ENCODE assay signal across 8 cellular contexts in the genomic region with DNA sequence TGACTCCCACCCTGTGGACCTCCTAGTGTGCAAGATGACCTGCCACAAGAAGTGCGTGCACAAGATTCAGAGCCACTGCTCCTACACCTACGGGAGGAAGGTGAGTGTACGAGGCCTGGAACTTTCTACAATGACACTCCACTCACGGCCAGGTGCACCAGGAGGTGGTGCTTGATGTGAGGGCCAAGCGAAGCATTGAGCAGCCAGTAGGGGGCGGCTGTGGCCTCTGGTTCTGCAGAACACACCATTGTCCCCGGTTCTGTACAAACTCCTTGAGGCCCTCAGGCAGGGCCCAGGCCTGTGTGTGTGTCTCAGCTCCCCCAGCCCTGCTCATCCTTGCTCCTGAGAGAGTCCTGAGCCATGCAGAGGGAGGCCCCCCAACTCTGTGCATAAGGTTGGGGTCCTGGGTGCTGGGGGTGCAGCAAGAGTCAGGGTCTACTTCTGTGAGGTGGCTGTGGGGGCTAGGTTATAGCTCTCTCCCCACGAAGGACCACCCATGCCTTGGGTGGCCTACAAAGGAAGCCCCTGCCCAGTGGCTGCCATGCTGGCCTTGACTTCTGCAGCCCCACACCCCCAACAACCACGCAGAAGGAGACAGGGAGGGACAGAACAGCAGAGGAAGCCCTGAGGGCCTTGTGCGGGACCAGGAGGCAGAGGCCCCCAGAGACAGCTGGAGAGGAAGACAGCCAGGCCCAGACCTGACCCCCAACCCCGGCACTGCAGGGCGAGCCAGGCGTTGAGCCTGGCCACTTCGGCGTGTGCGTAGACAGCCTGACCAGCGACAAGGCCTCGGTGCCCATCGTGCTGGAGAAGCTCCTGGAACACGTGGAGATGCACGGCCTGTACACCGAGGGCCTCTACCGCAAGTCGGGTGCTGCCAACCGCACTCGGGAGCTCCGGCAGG. TPM values are rescaled to one million over a fixed set of nuclear protein-coding genes. Genes with fewer than 3 reads are reported as not detected.
DNase-seq lines count a peak whose midpoint lies in the region; ATAC-seq, FAIRE-seq and TF ChIP-seq lines count a peak whose summit lies in the region.

No MANE protein-coding gene starts in this region.

- dilution Hi-C loops in keratinocyte (cut with MboI; ENCODE audit: extremely low pct_ligation_motif_present, low sequenced_read_pairs) = no loop called here

- WGBS in body of pancreas, 2 donors = 37 to 70% methylated on average over 8 to 25 of the region's 27 CpGs

- ATAC-seq in CD4-positive, CD25-positive, alpha-beta regulatory T cell (ENCODE audit: low read depth in 2 of 2) = peak; percentile 57 to 73
- peak; percentile 81 for ATAC-seq in body of pancreas
- ATAC-seq in HG03025 (IDR thresholded peaks at IDR 0.05; ENCODE audit: low FRiP score, unreplicated experiment) = no peak
- ATAC-seq in GM19324 (IDR thresholded peaks at IDR 0.05; ENCODE audit: low FRiP score, unreplicated experiment) = no peak

- peak overlapping the region in 1 of 3 donors; percentile 42 for H3K27ac Mint-ChIP-seq in CD4-positive, CD25-positive, alpha-beta regulatory T cell
- H3K27ac Mint-ChIP-seq in T-helper 2 cell treated with Interferon-gamma antibody and Interleukin-4, amounts not matched to agents 5 μg/mL and 100 μg/mL, for 36 hours = no peak overlapping the region

- no peak overlapping the region for H3K27ac ChIP-seq in CD4-positive, CD25-positive, alpha-beta regulatory T cell (ENCODE audit: insufficient read depth, low read length, poor library complexity, severe bottlenecking)
- H3K27ac ChIP-seq in body of pancreas (no peak overlapping the region), keratinocyte (ENCODE audit: control insufficient read depth, insufficient read depth, low read length) (no peak overlapping the region)

- no peaks in the 10 kb centered on the region for H3K27me3 ChIP-seq in CD4-positive, CD25-positive, alpha-beta regulatory T cell (ENCODE audit: control insufficient read depth, insufficient read depth, low read length)
- H3K27me3 ChIP-seq in body of pancreas (no peaks in the 10 kb centered on the region), keratinocyte (ENCODE audit: control insufficient read depth, extremely low read depth, insufficient read depth, low read length) (no peaks in the 10 kb centered on the region)

- no peak overlapping the region for H3K4me3 ChIP-seq in CD4-positive, CD25-positive, alpha-beta regulatory T cell (ENCODE audit: low read depth, low read length)
- H3K4me3 ChIP-seq in body of pancreas = no peak overlapping the region
- H3K4me3 ChIP-seq in keratinocyte (ENCODE audit: control insufficient read depth in 2 of 3, extremely low read depth in 1 of 3, insufficient read depth in 2 of 3, low read depth in 1 of 3, low read length in 3 of 3) = no peak overlapping the region

- peaks cover 34% of the 10 kb centered on the region for H3K36me3 Mint-ChIP-seq in CD4-positive, CD25-positive, alpha-beta regulatory T cell
- H3K36me3 Mint-ChIP-seq in T-helper 2 cell treated with Interferon-gamma antibody and Interleukin-4, amounts not matched to agents 5 μg/mL and 100 μg/mL, for 36 hours (ENCODE audit: low read depth) = peaks cover 64% of the 10 kb centered on the region

- no peak overlapping the region for H3K9ac ChIP-seq in keratinocyte (ENCODE audit: control insufficient read depth, extremely low read depth, insufficient read depth, low read length)

- H3K9me1 ChIP-seq in keratinocyte (ENCODE audit: control insufficient read depth, extremely low read depth, insufficient read depth, low read length) = no peaks in the 10 kb centered on the region

- intact Hi-C loops in body of pancreas (cut with DNase I) = no loop called here

- no peaks in the 10 kb centered on the region for H3K9me3 ChIP-seq in CD4-positive, CD25-positive, alpha-beta regulatory T cell (ENCODE audit: control insufficient read depth in 2 of 2, low read length in 2 of 2)
- H3K9me3 ChIP-seq in body of pancreas = no peaks in the 10 kb centered on the region
- H3K9me3 ChIP-seq in keratinocyte (ENCODE audit: control insufficient read depth, low read depth, low read length) = no peaks in the 10 kb centered on the region

- H3K4me1 Mint-ChIP-seq in CD4-positive, CD25-positive, alpha-beta regulatory T cell = peaks cover 0 to 2% (median under 1%) of the 10 kb centered on the region in 4 donors
- peaks cover 10% of the 10 kb centered on the region for H3K4me1 Mint-ChIP-seq in T-helper 2 cell treated with Interferon-gamma antibody and Interleukin-4, amounts not matched to agents 5 μg/mL and 100 μg/mL, for 36 hours (ENCODE audit: low read depth)

- H2AFZ ChIP-seq in keratinocyte (ENCODE audit: control insufficient read depth, low read length) = no peak overlapping the region

- no peaks in the 10 kb centered on the region for H3K27me3 Mint-ChIP-seq in CD4-positive, CD25-positive, alpha-beta regulatory T cell
- no peaks in the 10 kb centered on the region for H3K27me3 Mint-ChIP-seq in T-helper 2 cell treated with Interferon-gamma antibody and Interleukin-4, amounts not matched to agents 5 μg/mL and 100 μg/mL, for 36 hours (ENCODE audit: low read depth)

- no peak for FAIRE-seq in keratinocyte (lab: Jason Lieb, UNC)

- H3K4me2 ChIP-seq in keratinocyte (ENCODE audit: control insufficient read depth, extremely low read depth, insufficient read depth, low read depth, low read length) = no peak overlapping the region

- peak; percentile 30 to 73 (median 60) for DNase-seq in CD4-positive, CD25-positive, alpha-beta regulatory T cell
- peak; percentile 42 for DNase-seq in HPDE6-E6E7 (ENCODE audit: extremely low spot score)
- DNase-seq in T-helper 2 cell treated with Interferon-gamma antibody and Interleukin-4, amounts not matched to agents 5 μg/mL and 100 μg/mL, for 36 hours (ENCODE audit: low spot score) = peak; percentile 28
- peak; percentile 78 to 89 (median 82) for DNase-seq in body of pancreas
- no peak for DNase-seq in keratinocyte (ENCODE audit: low read depth, low spot score)
- DNase-seq in stimulated activated CD4-positive, alpha-beta T cell treated with anti-CD3 and anti-CD28 coated beads, Interleukin-4, amount 100 ng/mL, for 1 hour = peak; percentile 65

- H4K20me1 ChIP-seq in keratinocyte (ENCODE audit: control insufficient read depth, extremely low read depth, insufficient read depth, low read length) = no peaks in the 10 kb centered on the region

- TF ChIP-seq POLR2A in body of pancreas (IDR thresholded peaks at IDR 0.05) = no peak

- peak; percentile 51 to 91 (median 80) for TF ChIP-seq CTCF in body of pancreas (IDR thresholded peaks at IDR 0.05)
- TF ChIP-seq CTCF in keratinocyte (optimal IDR thresholded peaks at IDR 0.05 in 1 of 3, IDR thresholded peaks at IDR 0.05 in 1 of 3, conservative IDR thresholded peaks at IDR 0.05 in 1 of 3; ENCODE audit: extremely low read depth in 1 of 3, insufficient read depth in 2 of 3, low read length in 3 of 3) = peak; percentile 76 to 87 (median 85)

- H3K4me3 Mint-ChIP-seq in CD4-positive, CD25-positive, alpha-beta regulatory T cell = peak overlapping the region in 1 of 4 donors; percentile 26
- H3K4me3 Mint-ChIP-seq in T-helper 2 cell treated with Interferon-gamma antibody and Interleukin-4, amounts not matched to agents 5 μg/mL and 100 μg/mL, for 36 hours = no peak overlapping the region

- H3K4me1 ChIP-seq in CD4-positive, CD25-positive, alpha-beta regulatory T cell (ENCODE audit: control insufficient read depth, insufficient read depth, low read length, poor library complexity, severe bottlenecking) = no peaks in the 10 kb centered on the region
- H3K4me1 ChIP-seq in body of pancreas (no peaks in the 10 kb centered on the region), keratinocyte (ENCODE audit: control insufficient read depth, extremely low read depth, insufficient read depth, low read length) (no peaks in the 10 kb centered on the region)

- no peaks in the 10 kb centered on the region for H3K9me3 Mint-ChIP-seq in CD4-positive, CD25-positive, alpha-beta regulatory T cell
- H3K9me3 Mint-ChIP-seq in T-helper 2 cell treated with Interferon-gamma antibody and Interleukin-4, amounts not matched to agents 5 μg/mL and 100 μg/mL, for 36 hours = no peaks in the 10 kb centered on the region

- no peaks in the 10 kb centered on the region for H3K79me2 ChIP-seq in keratinocyte (ENCODE audit: control insufficient read depth, insufficient read depth, low read length)

- H3K36me3 ChIP-seq in CD4-positive, CD25-positive, alpha-beta regulatory T cell (ENCODE audit: control insufficient read depth, insufficient read depth, low read length) = peaks cover 51% of the 10 kb centered on the region
- H3K36me3 ChIP-seq in body of pancreas (replicated peaks in 1 of 2; ENCODE audit: insufficient read depth in 1 of 2, low read depth in 2 of 2) = peaks cover 0 to 21% of the 10 kb centered on the region in 2 donors
- peaks cover 27 to 35% of the 10 kb centered on the region in 2 experiments for H3K36me3 ChIP-seq in keratinocyte (ENCODE audit: control insufficient read depth in 2 of 2, extremely low read depth in 1 of 2, insufficient read depth in 2 of 2, low read length in 2 of 2)

RNA-seq across cellular contexts. Expression of gene USE1, which starts 9.7 kb away (rescaled TPM):
- 27.1 TPM for total RNA-seq in CD4-positive, CD25-positive, alpha-beta regulatory T cell
- polyA plus RNA-seq in CD4-positive, CD25-positive, alpha-beta regulatory T cell = 10 to 100 TPM; 43.9 to 53.7 (median 50.1) TPM
- total RNA-seq in body of pancreas = 10 to 100 TPM; 13.2 to 20.1 TPM
- polyA plus RNA-seq in keratinocyte = 18.0 to 24.1 TPM (median 20.7 TPM) in 3 replicates
- 21.7 TPM for polyA plus RNA-seq in keratinocyte (2011; ENCODE audit: low read depth)
- polyA plus RNA-seq in keratinocyte (2011; cell fraction: cytosol; rRNA removed) = 11.7 and 27.0 TPM in 2 replicates
- polyA plus RNA-seq in keratinocyte (2011; cell fraction: nucleus; rRNA removed) = 17.0 and 19.8 TPM in 2 replicates
- polyA plus RNA-seq in keratinocyte (2012; ENCODE audit: low replicate concordance) = 14.7 and 24.1 TPM in 2 replicates
- 4.1 to 7.6 TPM (median 7.2 TPM) in 3 replicates for polyA minus RNA-seq in keratinocyte
- 23.4 TPM for polyA minus RNA-seq in keratinocyte (2011; cell fraction: cytosol; rRNA and poly(A)+ RNA removed)
- polyA minus RNA-seq in keratinocyte (2011; cell fraction: nucleus; rRNA and poly(A)+ RNA removed) = 3.5 and 4.9 TPM in 2 replicates

RNA-seq across cellular contexts. Expression of gene OCEL1, which starts 20.5 kb away (rescaled TPM):
- total RNA-seq in CD4-positive, CD25-positive, alpha-beta regulatory T cell = 23.3 TPM
- 10 to 100 TPM; 34.0 to 51.0 (median 47.1) TPM for polyA plus RNA-seq in CD4-positive, CD25-positive, alpha-beta regulatory T cell
- 10 to 100 TPM; 27.4 to 27.8 TPM for total RNA-seq in body of pancreas
- 2.1 to 6.6 TPM (median 2.2 TPM) in 3 replicates for polyA plus RNA-seq in keratinocyte
- polyA plus RNA-seq in keratinocyte (2011; ENCODE audit: low read depth) = 3.2 TPM
- 3.5 and 7.4 TPM in 2 replicates for polyA plus RNA-seq in keratinocyte (2011; cell fraction: cytosol; rRNA removed)
- 5.7 and 9.2 TPM in 2 replicates for polyA plus RNA-seq in keratinocyte (2011; cell fraction: nucleus; rRNA removed)
- polyA plus RNA-seq in keratinocyte (2012; ENCODE audit: low replicate concordance) = 6.5 and 18.1 TPM in 2 replicates
- polyA minus RNA-seq in keratinocyte = 1.5 to 7.8 TPM (median 1.8 TPM) in 3 replicates
- polyA minus RNA-seq in keratinocyte (2011; cell fraction: cytosol; rRNA and poly(A)+ RNA removed) = 4.0 TPM
- 1.6 and 2.4 TPM in 2 replicates for polyA minus RNA-seq in keratinocyte (2011; cell fraction: nucleus; rRNA and poly(A)+ RNA removed)

RNA-seq across cellular contexts. Expression of gene NR2F6, which starts 40.2 kb away (rescaled TPM):
- total RNA-seq in CD4-positive, CD25-positive, alpha-beta regulatory T cell = 0.52 TPM
- polyA plus RNA-seq in CD4-positive, CD25-positive, alpha-beta regulatory T cell = 1 to 10 TPM in 2 of 4 donors, under 1 TPM in 2; 0.81 to 3.2 (median 1.5) TPM
- total RNA-seq in body of pancreas = 10 to 100 TPM; 67.6 to 83.3 TPM
- polyA plus RNA-seq in keratinocyte = 12.3 to 20.2 TPM (median 12.9 TPM) in 3 replicates
- 2.9 TPM for polyA plus RNA-seq in keratinocyte (2011; ENCODE audit: low read depth)
- 10.1 and 23.5 TPM in 2 replicates for polyA plus RNA-seq in keratinocyte (2011; cell fraction: cytosol; rRNA removed)
- 13.6 and 21.8 TPM in 2 replicates for polyA plus RNA-seq in keratinocyte (2011; cell fraction: nucleus; rRNA removed)
- 17.8 and 23.9 TPM in 2 replicates for polyA plus RNA-seq in keratinocyte (2012; ENCODE audit: low replicate concordance)
- 7.7 to 18.4 TPM (median 11.8 TPM) in 3 replicates for polyA minus RNA-seq in keratinocyte
- polyA minus RNA-seq in keratinocyte (2011; cell fraction: cytosol; rRNA and poly(A)+ RNA removed) = 51.4 TPM
- 14.8 and 20.2 TPM in 2 replicates for polyA minus RNA-seq in keratinocyte (2011; cell fraction: nucleus; rRNA and poly(A)+ RNA removed)

RNA-seq across cellular contexts. Expression of gene USHBP1, which starts 59.1 kb away (rescaled TPM):
- not detected for total RNA-seq in CD4-positive, CD25-positive, alpha-beta regulatory T cell
- not detected for polyA plus RNA-seq in CD4-positive, CD25-positive, alpha-beta regulatory T cell
- total RNA-seq in body of pancreas = 10 to 100 TPM in 1 of 2 donors, 1 to 10 TPM in 1; 9.2 to 10.4 TPM
- polyA plus RNA-seq in keratinocyte = not detected in 3 replicates
- not detected for polyA plus RNA-seq in keratinocyte (2011; ENCODE audit: low read depth)
- not detected in 2 replicates for polyA plus RNA-seq in keratinocyte (2011; cell fraction: cytosol; rRNA removed)
- polyA plus RNA-seq in keratinocyte (2011; cell fraction: nucleus; rRNA removed) = not detected in 2 replicates
- polyA plus RNA-seq in keratinocyte (2012; ENCODE audit: low replicate concordance) = not detected in 2 replicates
- not detected in 3 replicates for polyA minus RNA-seq in keratinocyte
- not detected for polyA minus RNA-seq in keratinocyte (2011; cell fraction: cytosol; rRNA and poly(A)+ RNA removed)
- polyA minus RNA-seq in keratinocyte (2011; cell fraction: nucleus; rRNA and poly(A)+ RNA removed) = not detected in 2 replicates

Comparison
In these comparisons a context has a peak if more than half of its experiments do, and no peak if none do; other contexts are left out.
1. ATAC-seq: peak in CD4-positive, CD25-positive, alpha-beta regulatory T cell (2 of 2) and body of pancreas (single experiment); none in HG03025 (single experiment) and GM19324 (single experiment).
2. RNA of gene NR2F6, which starts 40.2 kb away (total RNA-seq): 67.6 to 83.3 TPM in body of pancreas; 0.52 TPM in CD4-positive, CD25-positive, alpha-beta regulatory T cell (single experiment); every median in the first group is over 10 times any median in the second.